ENCODE assay signal across 8 cellular contexts in genomic region chr6:135054575-135055498, GRCh38. TPM values are rescaled to one million over a fixed set of nuclear protein-coding genes. Genes with fewer than 3 reads are reported as not detected.
A peak's percentile ranks its signal among the peaks of the same experiment; 100 is the strongest.
DNase-seq lines count a peak whose midpoint lies in the region; ATAC-seq and TF ChIP-seq lines count a peak whose summit lies in the region.

HBS1L (minus strand) TSS chr6:135054822; CDS start chr6:135054691, 131 bp downstream.

- H4K20me1 ChIP-seq in SU-DHL-6 (ENCODE audit: low read depth, low read length) (0 out of 2 replicates have a peak, but pooled peaks cover 5% of the 10 kb centered on the region), osteoblast (ENCODE audit: insufficient read depth, low read length) (peaks cover 20% of the 10 kb centered on the region)

- H3K27me3 ChIP-seq in SU-DHL-6 (ENCODE audit: low read length): no peaks in the 10 kb centered on the region
- no peaks in the 10 kb centered on the region for H3K27me3 ChIP-seq in osteoblast (ENCODE audit: insufficient read depth, low read length)
- H3K27me3 ChIP-seq in thoracic aorta (replicated peaks; ENCODE audit: insufficient read depth): no peaks in the 10 kb centered on the region

- H3K4me1 Mint-ChIP-seq in activated naive CD8-positive, alpha-beta T cell treated with anti-CD3 and anti-CD28 coated beads, Interleukin-2, amount 10 ng/mL, durations not matched to agents 7 days and 5 days: peaks cover 31% of the 10 kb centered on the region
- H3K4me1 Mint-ChIP-seq in glutamatergic neuron (ENCODE audit: low read depth, unreplicated experiment): peaks cover 9% of the 10 kb centered on the region

- H3K27me3 Mint-ChIP-seq in activated naive CD8-positive, alpha-beta T cell treated with anti-CD3 and anti-CD28 coated beads, Interleukin-2, amount 10 ng/mL, durations not matched to agents 7 days and 5 days: no peaks in the 10 kb centered on the region
- no peaks in the 10 kb centered on the region for H3K27me3 Mint-ChIP-seq in glutamatergic neuron (ENCODE audit: unreplicated experiment)

- H3K9me3 ChIP-seq in SU-DHL-6 (ENCODE audit: insufficient read depth, low read length): no peaks in the 10 kb centered on the region
- no peaks in the 10 kb centered on the region for H3K9me3 ChIP-seq in osteoblast (ENCODE audit: low read depth, low read length)
- no peaks in the 10 kb centered on the region for H3K9me3 ChIP-seq in thoracic aorta

- POLR2A ChIA-PET in activated naive CD8-positive, alpha-beta T cell treated with anti-CD3 and anti-CD28 coated beads, Interleukin-2, amount 10 ng/mL, durations not matched to agents 7 days and 5 days (lab: Charles Lee): interaction anchor here (0.5 to 3.0 kb wide), 28 partner anchors 8 to 1236 kb away, joined by 3 to 62 read pairs (median 5); partner anchors contain the start of genes BCLAF1 and MYB

- peak within 1 kb of the TSS; percentile 87 for H3K4me3 Mint-ChIP-seq in activated naive CD8-positive, alpha-beta T cell treated with anti-CD3 and anti-CD28 coated beads, Interleukin-2, amount 10 ng/mL, durations not matched to agents 7 days and 5 days
- H3K4me3 Mint-ChIP-seq in glutamatergic neuron (ENCODE audit: unreplicated experiment): peak within 1 kb of the TSS; percentile 99

- peaks cover 47% of the 10 kb centered on the region for H3K79me2 ChIP-seq in SU-DHL-6 (ENCODE audit: insufficient read depth, low read length)
- H3K79me2 ChIP-seq in osteoblast (ENCODE audit: insufficient read depth, low read length): peaks cover 46% of the 10 kb centered on the region

- no peaks in the 10 kb centered on the region for H3K9me3 Mint-ChIP-seq in activated naive CD8-positive, alpha-beta T cell treated with anti-CD3 and anti-CD28 coated beads, Interleukin-2, amount 10 ng/mL, durations not matched to agents 7 days and 5 days
- H3K9me3 Mint-ChIP-seq in glutamatergic neuron (ENCODE audit: unreplicated experiment): peaks cover 8% of the 10 kb centered on the region

- no peak for TF ChIP-seq CTCF in SU-DHL-6 (IDR thresholded peaks at IDR 0.05; ENCODE audit: insufficient read depth, low read length, poor library complexity, severe bottlenecking)
- no peak for TF ChIP-seq CTCF in glutamatergic neuron (IDR thresholded peaks at IDR 0.05; ENCODE audit: partially characterized antibody, unreplicated experiment)
- TF ChIP-seq CTCF in osteoblast (IDR thresholded peaks at IDR 0.05; ENCODE audit: extremely low read depth, low read depth, low read length): no peak
- no peak for TF ChIP-seq CTCF in thoracic aorta (IDR thresholded peaks at IDR 0.05)

- H3F3A ChIP-seq in SU-DHL-6 (ENCODE audit: insufficient read depth): no peaks in the 10 kb centered on the region

- TF ChIP-seq POLR2A in GM10847 (IDR thresholded peaks at IDR 0.05; ENCODE audit: extremely low read depth, insufficient read length): peak; percentile 92

- H3K36me3 ChIP-seq in SU-DHL-6 (ENCODE audit: low read length) (peaks cover 6% of the 10 kb centered on the region; the same call in 1 of the 2 replicates), osteoblast (ENCODE audit: insufficient read depth, low read length) (peaks cover under 1% of the 10 kb centered on the region), thoracic aorta (no peaks in the 10 kb centered on the region)

- H3K4me1 ChIP-seq in osteoblast (ENCODE audit: insufficient read depth, low read length) (peaks cover 16% of the 10 kb centered on the region), thoracic aorta (ENCODE audit: control insufficient read depth in 1 of 2, low read depth in 2 of 2) (peaks cover 10 to 24% of the 10 kb centered on the region in 2 donors)

- peak within 1 kb of the TSS; percentile 90 for H3K27ac Mint-ChIP-seq in activated naive CD8-positive, alpha-beta T cell treated with anti-CD3 and anti-CD28 coated beads, Interleukin-2, amount 10 ng/mL, durations not matched to agents 7 days and 5 days
- H3K27ac Mint-ChIP-seq in glutamatergic neuron (ENCODE audit: unreplicated experiment): peak within 1 kb of the TSS; percentile 98

- H3K4me2 ChIP-seq in SU-DHL-6 (ENCODE audit: low read depth, low read length, poor library complexity, severe bottlenecking) (peak within 1 kb of the TSS; percentile 94), osteoblast (ENCODE audit: insufficient read depth, low read length) (peak within 1 kb of the TSS; percentile 95)

- ATAC-seq in HG02678 (IDR thresholded peaks at IDR 0.05; ENCODE audit: unreplicated experiment) (peak; percentile 98), thoracic aorta (ENCODE audit: insufficient number of reproducible peaks, low FRiP score, low read depth) (peak; percentile 94)
- ATAC-seq in activated naive CD8-positive, alpha-beta T cell treated with anti-CD3 and anti-CD28 coated beads, Interleukin-2, amount 10 ng/mL, durations not matched to agents 7 days and 5 days (ENCODE audit: low read depth): peak; percentile 99

- H3K9me2 ChIP-seq in SU-DHL-6 (replicated peaks; ENCODE audit: insufficient read depth, low read length): no peaks in the 10 kb centered on the region

- peak within 1 kb of the TSS; percentile 92 for H2AFZ ChIP-seq in SU-DHL-6 (ENCODE audit: low read depth, low read length, severe bottlenecking)
- peak within 1 kb of the TSS; percentile 100 for H2AFZ ChIP-seq in osteoblast (ENCODE audit: low read length)

- peak within 1 kb of the TSS; percentile 31; the same call in 1 of the 2 replicates for H3K27ac ChIP-seq in SU-DHL-6 (ENCODE audit: low read depth, low read length)
- peak within 1 kb of the TSS; percentile 96 for H3K27ac ChIP-seq in osteoblast (ENCODE audit: low read depth, low read length)
- peak within 1 kb of the TSS; percentile 80 to 84 for H3K27ac ChIP-seq in thoracic aorta

- peak within 1 kb of the TSS; percentile 89 for H3K4me3 ChIP-seq in SU-DHL-6 (ENCODE audit: insufficient read depth, low read length, poor library complexity, severe bottlenecking)
- H3K4me3 ChIP-seq in osteoblast (ENCODE audit: insufficient read depth, low read length): peak within 1 kb of the TSS; percentile 98
- peak within 1 kb of the TSS; percentile 85 for H3K4me3 ChIP-seq in thoracic aorta

- peak within 1 kb of the TSS; percentile 91 for H3K9ac ChIP-seq in SU-DHL-6 (ENCODE audit: low read length)

- DNase-seq in NCI-H128 (lab: John Stamatoyannopoulos, UW; ENCODE audit: unreplicated experiment) (peak; percentile 93), glutamatergic neuron (peak; percentile 98), osteoblast (ENCODE audit: insufficient read length, low spot score, missing footprints) (peak; percentile 96), thoracic aorta (ENCODE audit: low spot score) (peak; percentile 82)
- peak; percentile 98 for DNase-seq in activated naive CD8-positive, alpha-beta T cell treated with anti-CD3 and anti-CD28 coated beads, Interleukin-2, amount 10 ng/mL, durations not matched to agents 7 days and 5 days

- H3K36me3 Mint-ChIP-seq in activated naive CD8-positive, alpha-beta T cell treated with anti-CD3 and anti-CD28 coated beads, Interleukin-2, amount 10 ng/mL, durations not matched to agents 7 days and 5 days: peaks cover 7% of the 10 kb centered on the region
- no peaks in the 10 kb centered on the region for H3K36me3 Mint-ChIP-seq in glutamatergic neuron (ENCODE audit: unreplicated experiment)

RNA-seq across cellular contexts. Expression of gene HBS1L, which starts in this region (rescaled TPM):
- 10 to 100 TPM; 72.6 to 72.7 TPM for total RNA-seq in activated naive CD8-positive, alpha-beta T cell treated with anti-CD3 and anti-CD28 coated beads, Interleukin-2, amount 10 ng/mL, durations not matched to agents 7 days and 5 days
- total RNA-seq in glutamatergic neuron (ENCODE audit: unreplicated experiment): 93.4 TPM
- 86.9 and 94.8 TPM in 2 replicates for total RNA-seq in osteoblast
- total RNA-seq in thoracic aorta: 10 to 100 TPM; 42.5 to 48.5 TPM

Comparison
In these comparisons a context has a peak if more than half of its experiments do, and no peak if none do; other contexts are left out.
1. Peak in every context shown above with its lines: DNase-seq, ATAC-seq, H3K4me3 ChIP-seq and H3K27ac ChIP-seq.
2. H3K27ac ChIP-seq: peak in every context shown above with its lines; median percentile 96 in osteoblast; 82 in thoracic aorta; 31 in SU-DHL-6.